10 cellular contexts compared by ENCODE assay signal in the genomic region with DNA sequence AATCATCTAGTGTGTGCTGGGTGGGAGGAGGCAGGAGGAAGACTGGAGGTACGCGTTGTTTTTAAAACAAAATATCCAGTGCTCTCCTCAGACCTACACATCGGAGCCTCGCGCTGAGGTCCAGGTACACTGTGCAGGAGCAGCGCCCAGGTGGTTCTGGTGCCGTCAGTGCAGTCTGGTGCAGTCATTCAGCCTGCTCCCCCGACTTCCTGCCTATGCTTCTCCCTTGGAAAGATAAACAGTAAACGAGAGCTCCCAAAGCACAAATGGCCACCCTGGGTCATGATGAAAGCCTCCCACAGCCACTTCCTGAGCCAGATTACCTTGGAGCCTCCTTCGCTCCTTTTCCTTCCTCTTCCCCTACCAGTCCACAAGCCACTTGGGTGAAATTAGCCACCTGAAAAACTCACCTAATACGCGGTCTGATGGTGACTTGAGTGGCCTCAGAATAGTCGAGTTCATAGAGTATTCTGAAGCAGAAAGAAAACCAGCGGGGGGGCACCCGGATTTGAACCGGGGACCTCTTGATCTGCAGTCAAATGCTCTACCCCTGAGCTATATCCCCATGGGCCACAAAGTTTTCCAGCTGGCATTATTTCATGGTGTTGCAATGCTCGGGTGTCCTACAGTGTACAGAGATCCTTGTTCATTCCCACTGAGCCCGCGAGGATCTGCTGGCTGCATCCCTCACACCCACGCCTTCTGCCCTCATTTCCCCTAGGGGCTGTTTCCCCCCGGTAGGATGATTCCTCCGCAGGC.
DNase-seq lines count a peak whose midpoint lies in the region; ATAC-seq and TF ChIP-seq lines count a peak whose summit lies in the region.
"Had no signal": no experiment of that assay in that cellular context is flagged by ENCODE, and none has a peak within 500 bp of the region (broad histone marks: within the 10 kb centered on the region; RNA-seq: fewer than 3 reads in every experiment).

No MANE protein-coding gene starts in this region.

- no peaks in the 10 kb centered on the region for H3K36me3 Mint-ChIP-seq in activated CD4-positive, alpha-beta T cell treated with anti-CD3 and anti-CD28 coated beads for 36 hours (ENCODE audit: low read depth)
- H3K36me3 Mint-ChIP-seq in osteocyte (ENCODE audit: unreplicated experiment): peaks cover 4% of the 10 kb centered on the region
- H3K36me3 Mint-ChIP-seq: naive B cell had no signal

- H3K36me3 ChIP-seq in skeletal muscle satellite cell (ENCODE audit: insufficient read depth, low read length): no peaks in the 10 kb centered on the region
- H3K36me3 ChIP-seq: BLaER1 had no signal

- H3K9me3 ChIP-seq in skeletal muscle satellite cell (replicated peaks; ENCODE audit: low read length): no peaks in the 10 kb centered on the region

- ATAC-seq in activated CD4-positive, alpha-beta T cell treated with anti-CD3 and anti-CD28 coated beads for 36 hours: peak; percentile 26

- H3K9ac ChIP-seq in skeletal muscle satellite cell (ENCODE audit: low read depth, low read length): no peak overlapping the region
- H3K9ac ChIP-seq: BLaER1 had no signal

- peak; percentile 41 for DNase-seq in activated CD4-positive, alpha-beta T cell treated with anti-CD3 and anti-CD28 coated beads for 36 hours
- no peak for DNase-seq in activated CD4-positive, alpha-beta T cell treated with anti-CD3 and anti-CD28 coated beads, Interleukin-2, amount 50 U/mL, for 1 hour
- DNase-seq in NCI-H82 treated with DMSO at 0.1 percent for 48 hours (lab: John Stamatoyannopoulos, UW; ENCODE audit: unreplicated experiment) (peak; percentile 86), fibroblast of pulmonary artery (ENCODE audit: low read depth) (peak; percentile 76), NCI-H1048 (lab: John Stamatoyannopoulos, UW) (no peak), osteocyte (ENCODE audit: extremely low spot score, unreplicated experiment) (no peak), COR-L47 (lab: John Stamatoyannopoulos, UW) (no peak)
- DNase-seq: naive B cell had no signal

- no peaks in the 10 kb centered on the region for H3K4me1 Mint-ChIP-seq in activated CD4-positive, alpha-beta T cell treated with anti-CD3 and anti-CD28 coated beads for 36 hours
- peaks cover 10% of the 10 kb centered on the region for H3K4me1 Mint-ChIP-seq in osteocyte (ENCODE audit: unreplicated experiment)

- H3K4me1 ChIP-seq in skeletal muscle satellite cell (ENCODE audit: control insufficient read depth, insufficient read depth, low read length): no peaks in the 10 kb centered on the region
- H3K4me1 ChIP-seq: BLaER1 had no signal

- peak overlapping the region; percentile 74 for H3K4me2 ChIP-seq in skeletal muscle satellite cell (ENCODE audit: low read length)
- H3K4me2 ChIP-seq: BLaER1 had no signal

- intact Hi-C loops in activated CD4-positive, alpha-beta T cell treated with anti-CD3 and anti-CD28 coated beads for 36 hours (cut with DNase I, micrococcal nuclease): loop anchor here in 1 of 2 experiments (1.0 kb wide), 1 partner anchor 13 kb away; no protein-coding TSS in a partner anchor

- CTCF ChIA-PET in activated CD4-positive, alpha-beta T cell treated with anti-CD3 and anti-CD28 coated beads for 36 hours (lab: Charles Lee): no interaction called here

- H3K9me3 Mint-ChIP-seq in activated CD4-positive, alpha-beta T cell treated with anti-CD3 and anti-CD28 coated beads for 36 hours (ENCODE audit: low read depth): no peaks in the 10 kb centered on the region
- H3K9me3 Mint-ChIP-seq in osteocyte (ENCODE audit: unreplicated experiment): peaks cover 7% of the 10 kb centered on the region

- H3K4me3 Mint-ChIP-seq in activated CD4-positive, alpha-beta T cell treated with anti-CD3 and anti-CD28 coated beads for 36 hours: no peak overlapping the region
- H3K4me3 Mint-ChIP-seq in osteocyte (ENCODE audit: unreplicated experiment): no peak overlapping the region
- H3K4me3 Mint-ChIP-seq: naive B cell had no signal

- H3K4me3 ChIP-seq in fibroblast of pulmonary artery (replicated peaks; ENCODE audit: low read depth, low read length) (no peak overlapping the region), skeletal muscle satellite cell (ENCODE audit: low read length) (peak overlapping the region; percentile 59)
- H3K4me3 ChIP-seq: BLaER1 had no signal

- no peak overlapping the region for H3K27ac Mint-ChIP-seq in activated CD4-positive, alpha-beta T cell treated with anti-CD3 and anti-CD28 coated beads for 36 hours
- no peak overlapping the region for H3K27ac Mint-ChIP-seq in osteocyte (ENCODE audit: unreplicated experiment)

- no peak for TF ChIP-seq CTCF in fibroblast of pulmonary artery (IDR thresholded peaks at IDR 0.05; ENCODE audit: low read length, missing control alignments)
- TF ChIP-seq CTCF in osteocyte (IDR thresholded peaks at IDR 0.05): no peak

- POLR2A ChIA-PET in activated CD4-positive, alpha-beta T cell treated with anti-CD3 and anti-CD28 coated beads for 36 hours (lab: Charles Lee): interaction anchor here (0.6 kb wide), 1 partner anchor 346 kb away, joined by 3 read pairs; no protein-coding TSS in a partner anchor

- H3K27me3 Mint-ChIP-seq in activated CD4-positive, alpha-beta T cell treated with anti-CD3 and anti-CD28 coated beads for 36 hours: peaks cover 50% of the 10 kb centered on the region
- peaks cover 53% of the 10 kb centered on the region for H3K27me3 Mint-ChIP-seq in osteocyte (ENCODE audit: unreplicated experiment)

- H3K27me3 ChIP-seq in skeletal muscle satellite cell (ENCODE audit: control insufficient read depth, insufficient read depth, low read length): peaks cover 41% of the 10 kb centered on the region
- H3K27me3 ChIP-seq: BLaER1 had no signal

Comparison
In these comparisons a context has a peak if more than half of its experiments do, and no peak if none do; other contexts are left out.
1. DNase-seq: peak in activated CD4-positive, alpha-beta T cell treated with anti-CD3 and anti-CD28 coated beads for 36 hours (single experiment), NCI-H82 treated with DMSO at 0.1 percent for 48 hours (single experiment) and fibroblast of pulmonary artery (single experiment); none in activated CD4-positive, alpha-beta T cell treated with anti-CD3 and anti-CD28 coated beads, Interleukin-2, amount 50 U/mL, for 1 hour (single experiment), NCI-H1048 (single experiment), osteocyte (single experiment) and COR-L47 (single experiment).